In the genomic region with DNA sequence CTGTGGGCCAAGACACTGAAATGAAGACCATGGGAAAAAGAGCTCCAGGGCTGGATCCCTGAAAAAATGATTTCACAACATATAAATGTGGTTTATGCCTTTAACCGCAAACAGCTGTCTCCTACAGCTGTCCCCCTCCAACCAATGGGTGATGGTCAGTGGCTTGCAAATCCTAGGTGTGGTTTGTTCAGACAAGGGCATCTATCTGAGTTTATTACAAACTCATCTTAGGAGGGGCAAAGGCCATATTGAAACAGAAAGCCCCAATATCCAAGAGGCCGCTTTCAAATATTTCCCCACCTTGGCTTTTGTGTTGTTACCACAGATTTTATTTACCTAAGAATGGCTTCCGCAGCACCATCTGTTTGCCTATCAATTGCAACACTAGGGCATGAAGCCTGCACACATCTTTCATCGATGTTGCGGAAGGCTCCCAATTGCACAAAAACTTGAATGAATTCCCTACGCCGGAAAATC, we compare ENCODE assay signal across 1 cellular context.
TF ChIP-seq lines count a peak whose summit lies in the region.

No MANE protein-coding gene starts in this region.

TF ChIP-seq in HepG2, 621 proteins besides CTCF, POLR2A, EP300 and RAD21 (continued from another document and continues in another):
- TF ChIP-seq, protein P1, sequence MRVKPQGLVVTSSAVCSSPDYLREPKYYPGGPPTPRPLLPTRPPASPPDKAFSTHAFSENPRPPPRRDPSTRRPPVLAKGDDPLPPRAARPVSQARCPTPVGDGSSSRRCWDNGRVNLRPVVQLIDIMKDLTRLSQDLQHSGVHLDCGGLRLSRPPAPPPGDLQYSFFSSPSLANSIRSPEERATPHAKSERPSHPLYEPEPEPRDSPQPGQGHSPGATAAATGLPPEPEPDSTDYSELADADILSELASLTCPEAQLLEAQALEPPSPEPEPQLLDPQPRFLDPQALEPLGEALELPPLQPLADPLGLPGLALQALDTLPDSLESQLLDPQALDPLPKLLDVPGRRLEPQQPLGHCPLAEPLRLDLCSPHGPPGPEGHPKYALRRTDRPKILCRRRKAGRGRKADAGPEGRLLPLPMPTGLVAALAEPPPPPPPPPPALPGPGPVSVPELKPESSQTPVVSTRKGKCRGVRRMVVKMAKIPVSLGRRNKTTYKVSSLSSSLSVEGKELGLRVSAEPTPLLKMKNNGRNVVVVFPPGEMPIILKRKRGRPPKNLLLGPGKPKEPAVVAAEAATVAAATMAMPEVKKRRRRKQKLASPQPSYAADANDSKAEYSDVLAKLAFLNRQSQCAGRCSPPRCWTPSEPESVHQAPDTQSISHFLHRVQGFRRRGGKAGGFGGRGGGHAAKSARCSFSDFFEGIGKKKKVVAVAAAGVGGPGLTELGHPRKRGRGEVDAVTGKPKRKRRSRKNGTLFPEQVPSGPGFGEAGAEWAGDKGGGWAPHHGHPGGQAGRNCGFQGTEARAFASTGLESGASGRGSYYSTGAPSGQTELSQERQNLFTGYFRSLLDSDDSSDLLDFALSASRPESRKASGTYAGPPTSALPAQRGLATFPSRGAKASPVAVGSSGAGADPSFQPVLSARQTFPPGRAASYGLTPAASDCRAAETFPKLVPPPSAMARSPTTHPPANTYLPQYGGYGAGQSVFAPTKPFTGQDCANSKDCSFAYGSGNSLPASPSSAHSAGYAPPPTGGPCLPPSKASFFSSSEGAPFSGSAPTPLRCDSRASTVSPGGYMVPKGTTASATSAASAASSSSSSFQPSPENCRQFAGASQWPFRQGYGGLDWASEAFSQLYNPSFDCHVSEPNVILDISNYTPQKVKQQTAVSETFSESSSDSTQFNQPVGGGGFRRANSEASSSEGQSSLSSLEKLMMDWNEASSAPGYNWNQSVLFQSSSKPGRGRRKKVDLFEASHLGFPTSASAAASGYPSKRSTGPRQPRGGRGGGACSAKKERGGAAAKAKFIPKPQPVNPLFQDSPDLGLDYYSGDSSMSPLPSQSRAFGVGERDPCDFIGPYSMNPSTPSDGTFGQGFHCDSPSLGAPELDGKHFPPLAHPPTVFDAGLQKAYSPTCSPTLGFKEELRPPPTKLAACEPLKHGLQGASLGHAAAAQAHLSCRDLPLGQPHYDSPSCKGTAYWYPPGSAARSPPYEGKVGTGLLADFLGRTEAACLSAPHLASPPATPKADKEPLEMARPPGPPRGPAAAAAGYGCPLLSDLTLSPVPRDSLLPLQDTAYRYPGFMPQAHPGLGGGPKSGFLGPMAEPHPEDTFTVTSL (CRISPR knock-in tag; IDR thresholded peaks at IDR 0.05; ENCODE audit: borderline replicate concordance), result peak; percentile 65; the same call in 1 of the 2 replicates
- TF ChIP-seq NCOA5 (CRISPR knock-in tag; IDR thresholded peaks at IDR 0.05), result no peak
- no peak for TF ChIP-seq ZNF850 (CRISPR knock-in tag; conservative IDR thresholded peaks at IDR 0.05)
- no peak for TF ChIP-seq ZNF605 (CRISPR knock-in tag; IDR thresholded peaks at IDR 0.05)
- TF ChIP-seq FOXA3 (CRISPR knock-in tag; IDR thresholded peaks at IDR 0.05), result peak; percentile 84
- TF ChIP-seq SIN3B (IDR thresholded peaks at IDR 0.05; ENCODE audit: low read length), result no peak
- TF ChIP-seq, protein P2, sequence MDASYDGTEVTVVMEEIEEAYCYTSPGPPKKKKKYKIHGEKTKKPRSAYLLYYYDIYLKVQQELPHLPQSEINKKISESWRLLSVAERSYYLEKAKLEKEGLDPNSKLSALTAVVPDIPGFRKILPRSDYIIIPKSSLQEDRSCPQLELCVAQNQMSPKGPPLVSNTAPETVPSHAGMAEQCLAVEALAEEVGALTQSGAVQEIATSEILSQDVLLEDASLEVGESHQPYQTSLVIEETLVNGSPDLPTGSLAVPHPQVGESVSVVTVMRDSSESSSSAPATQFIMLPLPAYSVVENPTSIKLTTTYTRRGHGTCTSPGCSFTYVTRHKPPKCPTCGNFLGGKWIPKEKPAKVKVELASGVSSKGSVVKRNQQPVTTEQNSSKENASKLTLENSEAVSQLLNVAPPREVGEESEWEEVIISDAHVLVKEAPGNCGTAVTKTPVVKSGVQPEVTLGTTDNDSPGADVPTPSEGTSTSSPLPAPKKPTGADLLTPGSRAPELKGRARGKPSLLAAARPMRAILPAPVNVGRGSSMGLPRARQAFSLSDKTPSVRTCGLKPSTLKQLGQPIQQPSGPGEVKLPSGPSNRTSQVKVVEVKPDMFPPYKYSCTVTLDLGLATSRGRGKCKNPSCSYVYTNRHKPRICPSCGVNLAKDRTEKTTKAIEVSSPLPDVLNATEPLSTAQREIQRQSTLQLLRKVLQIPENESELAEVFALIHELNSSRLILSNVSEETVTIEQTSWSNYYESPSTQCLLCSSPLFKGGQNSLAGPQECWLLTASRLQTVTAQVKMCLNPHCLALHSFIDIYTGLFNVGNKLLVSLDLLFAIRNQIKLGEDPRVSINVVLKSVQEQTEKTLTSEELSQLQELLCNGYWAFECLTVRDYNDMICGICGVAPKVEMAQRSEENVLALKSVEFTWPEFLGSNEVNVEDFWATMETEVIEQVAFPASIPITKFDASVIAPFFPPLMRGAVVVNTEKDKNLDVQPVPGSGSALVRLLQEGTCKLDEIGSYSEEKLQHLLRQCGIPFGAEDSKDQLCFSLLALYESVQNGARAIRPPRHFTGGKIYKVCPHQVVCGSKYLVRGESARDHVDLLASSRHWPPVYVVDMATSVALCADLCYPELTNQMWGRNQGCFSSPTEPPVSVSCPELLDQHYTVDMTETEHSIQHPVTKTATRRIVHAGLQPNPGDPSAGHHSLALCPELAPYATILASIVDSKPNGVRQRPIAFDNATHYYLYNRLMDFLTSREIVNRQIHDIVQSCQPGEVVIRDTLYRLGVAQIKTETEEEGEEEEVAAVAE (CRISPR knock-in tag; IDR thresholded peaks at IDR 0.05; ENCODE audit: borderline replicate concordance), result no peak
- TF ChIP-seq, protein P3, sequence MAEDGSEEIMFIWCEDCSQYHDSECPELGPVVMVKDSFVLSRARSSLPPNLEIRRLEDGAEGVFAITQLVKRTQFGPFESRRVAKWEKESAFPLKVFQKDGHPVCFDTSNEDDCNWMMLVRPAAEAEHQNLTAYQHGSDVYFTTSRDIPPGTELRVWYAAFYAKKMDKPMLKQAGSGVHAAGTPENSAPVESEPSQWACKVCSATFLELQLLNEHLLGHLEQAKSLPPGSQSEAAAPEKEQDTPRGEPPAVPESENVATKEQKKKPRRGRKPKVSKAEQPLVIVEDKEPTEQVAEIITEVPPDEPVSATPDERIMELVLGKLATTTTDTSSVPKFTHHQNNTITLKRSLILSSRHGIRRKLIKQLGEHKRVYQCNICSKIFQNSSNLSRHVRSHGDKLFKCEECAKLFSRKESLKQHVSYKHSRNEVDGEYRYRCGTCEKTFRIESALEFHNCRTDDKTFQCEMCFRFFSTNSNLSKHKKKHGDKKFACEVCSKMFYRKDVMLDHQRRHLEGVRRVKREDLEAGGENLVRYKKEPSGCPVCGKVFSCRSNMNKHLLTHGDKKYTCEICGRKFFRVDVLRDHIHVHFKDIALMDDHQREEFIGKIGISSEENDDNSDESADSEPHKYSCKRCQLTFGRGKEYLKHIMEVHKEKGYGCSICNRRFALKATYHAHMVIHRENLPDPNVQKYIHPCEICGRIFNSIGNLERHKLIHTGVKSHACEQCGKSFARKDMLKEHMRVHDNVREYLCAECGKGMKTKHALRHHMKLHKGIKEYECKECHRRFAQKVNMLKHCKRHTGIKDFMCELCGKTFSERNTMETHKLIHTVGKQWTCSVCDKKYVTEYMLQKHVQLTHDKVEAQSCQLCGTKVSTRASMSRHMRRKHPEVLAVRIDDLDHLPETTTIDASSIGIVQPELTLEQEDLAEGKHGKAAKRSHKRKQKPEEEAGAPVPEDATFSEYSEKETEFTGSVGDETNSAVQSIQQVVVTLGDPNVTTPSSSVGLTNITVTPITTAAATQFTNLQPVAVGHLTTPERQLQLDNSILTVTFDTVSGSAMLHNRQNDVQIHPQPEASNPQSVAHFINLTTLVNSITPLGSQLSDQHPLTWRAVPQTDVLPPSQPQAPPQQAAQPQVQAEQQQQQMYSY (CRISPR knock-in tag; IDR thresholded peaks at IDR 0.05), result no peak
- TF ChIP-seq, protein P4, sequence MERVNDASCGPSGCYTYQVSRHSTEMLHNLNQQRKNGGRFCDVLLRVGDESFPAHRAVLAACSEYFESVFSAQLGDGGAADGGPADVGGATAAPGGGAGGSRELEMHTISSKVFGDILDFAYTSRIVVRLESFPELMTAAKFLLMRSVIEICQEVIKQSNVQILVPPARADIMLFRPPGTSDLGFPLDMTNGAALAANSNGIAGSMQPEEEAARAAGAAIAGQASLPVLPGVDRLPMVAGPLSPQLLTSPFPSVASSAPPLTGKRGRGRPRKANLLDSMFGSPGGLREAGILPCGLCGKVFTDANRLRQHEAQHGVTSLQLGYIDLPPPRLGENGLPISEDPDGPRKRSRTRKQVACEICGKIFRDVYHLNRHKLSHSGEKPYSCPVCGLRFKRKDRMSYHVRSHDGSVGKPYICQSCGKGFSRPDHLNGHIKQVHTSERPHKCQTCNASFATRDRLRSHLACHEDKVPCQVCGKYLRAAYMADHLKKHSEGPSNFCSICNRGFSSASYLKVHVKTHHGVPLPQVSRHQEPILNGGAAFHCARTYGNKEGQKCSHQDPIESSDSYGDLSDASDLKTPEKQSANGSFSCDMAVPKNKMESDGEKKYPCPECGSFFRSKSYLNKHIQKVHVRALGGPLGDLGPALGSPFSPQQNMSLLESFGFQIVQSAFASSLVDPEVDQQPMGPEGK (CRISPR knock-in tag; IDR thresholded peaks at IDR 0.05), result 0 out of 2 replicates have a peak, but pooled peaks have one; percentile 14
- no peak for TF ChIP-seq JUND (CRISPR knock-in tag; IDR thresholded peaks at IDR 0.05)
- peak; percentile 44; the same call in 1 of the 2 replicates for TF ChIP-seq TBX2 (CRISPR knock-in tag; IDR thresholded peaks at IDR 0.05; ENCODE audit: borderline replicate concordance)
- TF ChIP-seq HDAC2 (CRISPR knock-in tag; IDR thresholded peaks at IDR 0.05), result peak; percentile 85
- no peak for TF ChIP-seq ZFP1 (CRISPR knock-in tag; IDR thresholded peaks at IDR 0.05)
- TF ChIP-seq, protein P5, sequence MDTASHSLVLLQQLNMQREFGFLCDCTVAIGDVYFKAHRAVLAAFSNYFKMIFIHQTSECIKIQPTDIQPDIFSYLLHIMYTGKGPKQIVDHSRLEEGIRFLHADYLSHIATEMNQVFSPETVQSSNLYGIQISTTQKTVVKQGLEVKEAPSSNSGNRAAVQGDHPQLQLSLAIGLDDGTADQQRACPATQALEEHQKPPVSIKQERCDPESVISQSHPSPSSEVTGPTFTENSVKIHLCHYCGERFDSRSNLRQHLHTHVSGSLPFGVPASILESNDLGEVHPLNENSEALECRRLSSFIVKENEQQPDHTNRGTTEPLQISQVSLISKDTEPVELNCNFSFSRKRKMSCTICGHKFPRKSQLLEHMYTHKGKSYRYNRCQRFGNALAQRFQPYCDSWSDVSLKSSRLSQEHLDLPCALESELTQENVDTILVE (CRISPR knock-in tag; IDR thresholded peaks at IDR 0.05), result no peak
- no peak for TF ChIP-seq ZNF17 (CRISPR knock-in tag; IDR thresholded peaks at IDR 0.05)
- TF ChIP-seq HOXD1 (CRISPR knock-in tag; IDR thresholded peaks at IDR 0.05), result no peak
- TF ChIP-seq, protein P6, sequence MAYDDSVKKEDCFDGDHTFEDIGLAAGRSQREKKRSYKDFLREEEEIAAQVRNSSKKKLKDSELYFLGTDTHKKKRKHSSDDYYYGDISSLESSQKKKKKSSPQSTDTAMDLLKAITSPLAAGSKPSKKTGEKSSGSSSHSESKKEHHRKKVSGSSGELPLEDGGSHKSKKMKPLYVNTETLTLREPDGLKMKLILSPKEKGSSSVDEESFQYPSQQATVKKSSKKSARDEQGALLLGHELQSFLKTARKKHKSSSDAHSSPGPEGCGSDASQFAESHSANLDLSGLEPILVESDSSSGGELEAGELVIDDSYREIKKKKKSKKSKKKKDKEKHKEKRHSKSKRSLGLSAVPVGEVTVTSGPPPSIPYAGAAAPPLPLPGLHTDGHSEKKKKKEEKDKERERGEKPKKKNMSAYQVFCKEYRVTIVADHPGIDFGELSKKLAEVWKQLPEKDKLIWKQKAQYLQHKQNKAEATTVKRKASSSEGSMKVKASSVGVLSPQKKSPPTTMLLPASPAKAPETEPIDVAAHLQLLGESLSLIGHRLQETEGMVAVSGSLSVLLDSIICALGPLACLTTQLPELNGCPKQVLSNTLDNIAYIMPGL (CRISPR knock-in tag; IDR thresholded peaks at IDR 0.05; ENCODE audit: borderline replicate concordance in 1 of 2, low read depth in 1 of 2), result no peak
- no peak for TF ChIP-seq ZNF296 (CRISPR knock-in tag; conservative IDR thresholded peaks at IDR 0.05)
- no peak for TF ChIP-seq SMARCC2 (IDR thresholded peaks at IDR 0.05)
- no peak for TF ChIP-seq RAD51 (IDR thresholded peaks at IDR 0.05; ENCODE audit: borderline replicate concordance)
- no peak for TF ChIP-seq GLI4 (CRISPR knock-in tag; IDR thresholded peaks at IDR 0.05; ENCODE audit: borderline replicate concordance)
- TF ChIP-seq SKI (IDR thresholded peaks at IDR 0.05; ENCODE audit: partially characterized antibody), result no peak
- TF ChIP-seq RFX1 (IDR thresholded peaks at IDR 0.05), result no peak
- no peak for TF ChIP-seq KDM5A (IDR thresholded peaks at IDR 0.05; ENCODE audit: borderline replicate concordance, low read length)
- TF ChIP-seq, protein P7, sequence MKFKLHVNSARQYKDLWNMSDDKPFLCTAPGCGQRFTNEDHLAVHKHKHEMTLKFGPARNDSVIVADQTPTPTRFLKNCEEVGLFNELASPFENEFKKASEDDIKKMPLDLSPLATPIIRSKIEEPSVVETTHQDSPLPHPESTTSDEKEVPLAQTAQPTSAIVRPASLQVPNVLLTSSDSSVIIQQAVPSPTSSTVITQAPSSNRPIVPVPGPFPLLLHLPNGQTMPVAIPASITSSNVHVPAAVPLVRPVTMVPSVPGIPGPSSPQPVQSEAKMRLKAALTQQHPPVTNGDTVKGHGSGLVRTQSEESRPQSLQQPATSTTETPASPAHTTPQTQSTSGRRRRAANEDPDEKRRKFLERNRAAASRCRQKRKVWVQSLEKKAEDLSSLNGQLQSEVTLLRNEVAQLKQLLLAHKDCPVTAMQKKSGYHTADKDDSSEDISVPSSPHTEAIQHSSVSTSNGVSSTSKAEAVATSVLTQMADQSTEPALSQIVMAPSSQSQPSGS (CRISPR knock-in tag; IDR thresholded peaks at IDR 0.05), result 0 out of 2 replicates have a peak, but pooled peaks have one; percentile 33
- TF ChIP-seq ZNF160 (CRISPR knock-in tag; IDR thresholded peaks at IDR 0.05), result no peak
- TF ChIP-seq PHF20 (CRISPR knock-in tag; IDR thresholded peaks at IDR 0.05), result no peak
- TF ChIP-seq, protein P8, sequence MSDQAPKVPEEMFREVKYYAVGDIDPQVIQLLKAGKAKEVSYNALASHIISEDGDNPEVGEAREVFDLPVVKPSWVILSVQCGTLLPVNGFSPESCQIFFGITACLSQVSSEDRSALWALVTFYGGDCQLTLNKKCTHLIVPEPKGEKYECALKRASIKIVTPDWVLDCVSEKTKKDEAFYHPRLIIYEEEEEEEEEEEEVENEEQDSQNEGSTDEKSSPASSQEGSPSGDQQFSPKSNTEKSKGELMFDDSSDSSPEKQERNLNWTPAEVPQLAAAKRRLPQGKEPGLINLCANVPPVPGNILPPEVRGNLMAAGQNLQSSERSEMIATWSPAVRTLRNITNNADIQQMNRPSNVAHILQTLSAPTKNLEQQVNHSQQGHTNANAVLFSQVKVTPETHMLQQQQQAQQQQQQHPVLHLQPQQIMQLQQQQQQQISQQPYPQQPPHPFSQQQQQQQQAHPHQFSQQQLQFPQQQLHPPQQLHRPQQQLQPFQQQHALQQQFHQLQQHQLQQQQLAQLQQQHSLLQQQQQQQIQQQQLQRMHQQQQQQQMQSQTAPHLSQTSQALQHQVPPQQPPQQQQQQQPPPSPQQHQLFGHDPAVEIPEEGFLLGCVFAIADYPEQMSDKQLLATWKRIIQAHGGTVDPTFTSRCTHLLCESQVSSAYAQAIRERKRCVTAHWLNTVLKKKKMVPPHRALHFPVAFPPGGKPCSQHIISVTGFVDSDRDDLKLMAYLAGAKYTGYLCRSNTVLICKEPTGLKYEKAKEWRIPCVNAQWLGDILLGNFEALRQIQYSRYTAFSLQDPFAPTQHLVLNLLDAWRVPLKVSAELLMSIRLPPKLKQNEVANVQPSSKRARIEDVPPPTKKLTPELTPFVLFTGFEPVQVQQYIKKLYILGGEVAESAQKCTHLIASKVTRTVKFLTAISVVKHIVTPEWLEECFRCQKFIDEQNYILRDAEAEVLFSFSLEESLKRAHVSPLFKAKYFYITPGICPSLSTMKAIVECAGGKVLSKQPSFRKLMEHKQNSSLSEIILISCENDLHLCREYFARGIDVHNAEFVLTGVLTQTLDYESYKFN (CRISPR knock-in tag; conservative IDR thresholded peaks at IDR 0.05), result peak; percentile 71
- TF ChIP-seq ZKSCAN8 (CRISPR knock-in tag; IDR thresholded peaks at IDR 0.05; ENCODE audit: borderline replicate concordance), result no peak
